Comparison of ENCODE assay signal across 15 cellular contexts in genomic region chr5:169944922-169945675, GRCh38. TPM values are rescaled to one million over a fixed set of nuclear protein-coding genes. Genes with fewer than 3 reads are reported as not detected.
DNase-seq lines count a peak whose midpoint lies in the region; ATAC-seq and TF ChIP-seq lines count a peak whose summit lies in the region.
"Had no signal": no experiment of that assay in that cellular context is flagged by ENCODE, and none has a peak within 500 bp of the region (broad histone marks: within the 10 kb centered on the region; RNA-seq: fewer than 3 reads in every experiment).

No MANE protein-coding gene starts in this region.

- no peak for DNase-seq in H9
- no peak for DNase-seq in naive thymus-derived CD4-positive, alpha-beta T cell
- DNase-seq in germinal center (ENCODE audit: low spot score) = no peak
- DNase-seq in tibial artery = no peak
- no peak for DNase-seq in NCI-H1694 (lab: John Stamatoyannopoulos, UW)
- DNase-seq: gastrocnemius medialis; NCI-H1436 treated with DMSO at 0.1 percent for 48 hours; stimulated activated CD4-positive, alpha-beta T cell treated with anti-CD3 and anti-CD28 coated beads, Interleukin-1b, Interleukin-23, amount 100 ng/mL, for 48 hours had no signal

- no CpG with 5 or more reads among the region's 8 CpGs for WGBS in H9 (ENCODE audit: extremely low coverage, insufficient read length, low lambda C conversion rate)

- H3K9me3 ChIP-seq in H9 (ENCODE audit: control insufficient read depth, low read depth, low read length) (no peaks in the 10 kb centered on the region), tibial artery (no peaks in the 10 kb centered on the region)
- H3K9me3 ChIP-seq in naive thymus-derived CD4-positive, alpha-beta T cell (ENCODE audit: control insufficient read depth in 2 of 3, low read length in 3 of 3) = no peaks in the 10 kb centered on the region
- H3K9me3 ChIP-seq: gastrocnemius medialis, thoracic aorta had no signal

- no peak overlapping the region for H2BK20ac ChIP-seq in H9 (ENCODE audit: low read depth, low read length, poor library complexity, severe bottlenecking)

- no peak overlapping the region for H3K27ac ChIP-seq in H9 (ENCODE audit: insufficient read length, low read depth, low read length)
- peak overlapping the region; percentile 52 for H3K27ac ChIP-seq in angular gyrus (ENCODE audit: low read depth, low read length)
- H3K27ac ChIP-seq in naive thymus-derived CD4-positive, alpha-beta T cell (ENCODE audit: low read depth, low read length) = no peak overlapping the region
- no peak overlapping the region for H3K27ac ChIP-seq in tibial artery
- H3K27ac ChIP-seq: gastrocnemius medialis, RWPE1, thoracic aorta had no signal

- TF ChIP-seq POLR2A in GM18505 (IDR thresholded peaks at IDR 0.05; ENCODE audit: borderline replicate concordance, extremely low read depth, insufficient read depth, insufficient read length) = no peak

- peaks cover 24 to 27% of the 10 kb centered on the region in 2 experiments for H3K4me1 Mint-ChIP-seq in H9
- peaks cover 4 to 13% (median 11%) of the 10 kb centered on the region in 7 donors for H3K4me1 Mint-ChIP-seq in naive thymus-derived CD4-positive, alpha-beta T cell

- peaks cover 0 to 11% (median 0%) of the 10 kb centered on the region in 3 experiments for H3K36me3 ChIP-seq in naive thymus-derived CD4-positive, alpha-beta T cell (ENCODE audit: control insufficient read depth in 2 of 3, insufficient read depth in 3 of 3, low read length in 3 of 3)
- H3K36me3 ChIP-seq in tibial artery = no peaks in the 10 kb centered on the region
- H3K36me3 ChIP-seq: gastrocnemius medialis, thoracic aorta had no signal

- no peaks in the 10 kb centered on the region for H3K27me3 ChIP-seq in H9 (ENCODE audit: insufficient read depth, low read length)
- H3K27me3 ChIP-seq in naive thymus-derived CD4-positive, alpha-beta T cell (ENCODE audit: control insufficient read depth in 2 of 2, insufficient read depth in 2 of 2, low read length in 2 of 2) = no peaks in the 10 kb centered on the region
- H3K27me3 ChIP-seq in tibial artery = no peaks in the 10 kb centered on the region
- H3K27me3 ChIP-seq: gastrocnemius medialis had no signal

- H2BK12ac ChIP-seq in H9 (ENCODE audit: insufficient read length, low read depth, low read length) = no peak overlapping the region

- intact Hi-C loops in naive thymus-derived CD4-positive, alpha-beta T cell (cut with micrococcal nuclease) = no loop called here
- intact Hi-C loops in tibial artery (cut with DNase I; ENCODE audit: low total_unique reads) = no loop called here

- TF ChIP-seq CTCF in H9 (conservative IDR thresholded peaks at IDR 0.05) (no peak), tibial artery (IDR thresholded peaks at IDR 0.05) (no peak)

- no peak overlapping the region for H3K18ac ChIP-seq in H9 (ENCODE audit: insufficient read length, low read depth, low read length)

- POLR2A ChIA-PET in naive thymus-derived CD4-positive, alpha-beta T cell (lab: Charles Lee) = no interaction called here

- H3K23me2 ChIP-seq in H9 (ENCODE audit: insufficient read length, low read depth, low read length, poor library complexity, severe bottlenecking) = no peaks in the 10 kb centered on the region

- H3K4me1 ChIP-seq in H9 (ENCODE audit: insufficient read depth, low read length) (peaks cover 4% of the 10 kb centered on the region; the same call in 1 of the 2 replicates), tibial artery (peaks cover 0 to 4% (median 0%) of the 10 kb centered on the region in 4 donors)
- H3K4me1 ChIP-seq in naive thymus-derived CD4-positive, alpha-beta T cell (ENCODE audit: control insufficient read depth in 2 of 2, insufficient read depth in 2 of 2, low read length in 2 of 2) = no peaks in the 10 kb centered on the region
- H3K4me1 ChIP-seq: gastrocnemius medialis had no signal

- H2BK15ac ChIP-seq in H9 (ENCODE audit: low read depth, low read length) = no peak overlapping the region

- H3T11ph ChIP-seq in H9 (ENCODE audit: low read length) = no peak overlapping the region

- CTCF ChIA-PET in naive thymus-derived CD4-positive, alpha-beta T cell (lab: Charles Lee) = no interaction called here

- H3K79me1 ChIP-seq in H9 (ENCODE audit: insufficient read depth, low read depth, low read length, poor library complexity, severe bottlenecking) = no peaks in the 10 kb centered on the region

- H4K91ac ChIP-seq in H9 (ENCODE audit: insufficient read length, low read depth, low read length) = no peak overlapping the region

- no peak overlapping the region for H2BK120ac ChIP-seq in H9 (ENCODE audit: low read depth, low read length, poor library complexity, severe bottlenecking)

- peaks cover 2 to 4% of the 10 kb centered on the region in 2 experiments; a peak in 4 of 5 replicates for H3K9me3 Mint-ChIP-seq in H9
- H3K9me3 Mint-ChIP-seq in naive thymus-derived CD4-positive, alpha-beta T cell = peaks cover 0 to 3% (median 0%) of the 10 kb centered on the region in 11 donors

- ATAC-seq in GM18505 (IDR thresholded peaks at IDR 0.05; ENCODE audit: unreplicated experiment) (peak; percentile 57), GM21737 (IDR thresholded peaks at IDR 0.05; ENCODE audit: unreplicated experiment) (no peak)
- ATAC-seq in naive thymus-derived CD4-positive, alpha-beta T cell = no peak
- ATAC-seq: gastrocnemius medialis had no signal

- H2AK5ac ChIP-seq in H9 (ENCODE audit: insufficient read length, low read length) = no peak overlapping the region

- no peak overlapping the region for H3K4ac ChIP-seq in H9 (ENCODE audit: low read depth, low read length)

- H3K4me3 Mint-ChIP-seq in H9 = no peak overlapping the region
- H3K4me3 Mint-ChIP-seq in naive thymus-derived CD4-positive, alpha-beta T cell = no peak overlapping the region

- H3K36me3 Mint-ChIP-seq in H9 (ENCODE audit: insufficient read depth in 1 of 3, low read depth in 3 of 3) = no peaks in the 10 kb centered on the region
- peaks cover 12 to 55% (median 27%) of the 10 kb centered on the region in 5 donors for H3K36me3 Mint-ChIP-seq in naive thymus-derived CD4-positive, alpha-beta T cell

- no peaks in the 10 kb centered on the region for H4K20me1 ChIP-seq in H9 (ENCODE audit: control insufficient read depth, insufficient read depth, insufficient read length)

- H3K4me2 ChIP-seq in H9 (ENCODE audit: insufficient read depth, insufficient read length, low read length) = no peak overlapping the region

- H3K27me3 Mint-ChIP-seq in H9 (ENCODE audit: low read depth) = peaks cover 4% of the 10 kb centered on the region
- H3K27me3 Mint-ChIP-seq in naive thymus-derived CD4-positive, alpha-beta T cell = no peaks in the 10 kb centered on the region

- no peak overlapping the region for H2BK5ac ChIP-seq in H9 (ENCODE audit: insufficient read length, low read length)

- no peak overlapping the region for H4K5ac ChIP-seq in H9 (ENCODE audit: insufficient read length, low read depth, low read length)

- H4K8ac ChIP-seq in H9 (replicated peaks; ENCODE audit: insufficient read length, low read depth, low read length) = no peak overlapping the region

- H3K9ac ChIP-seq in H9 (ENCODE audit: extremely low read depth, insufficient read length, low read length) = no peak overlapping the region

- peak overlapping the region in 2 of 3 experiments; percentile 58 to 63; a peak in 1 of 7 replicates for H3K27ac Mint-ChIP-seq in H9
- peak overlapping the region in 5 of 9 donors; percentile 0 to 49 (median 18) for H3K27ac Mint-ChIP-seq in naive thymus-derived CD4-positive, alpha-beta T cell

- no peak overlapping the region for H3K14ac ChIP-seq in H9 (ENCODE audit: insufficient read depth, low read length)

- no peaks in the 10 kb centered on the region for H3K79me2 ChIP-seq in H9 (ENCODE audit: insufficient read depth, low read length)

- no peak overlapping the region for H2AFZ ChIP-seq in H9 (ENCODE audit: low read length)

- no peak overlapping the region for H3K23ac ChIP-seq in H9 (ENCODE audit: insufficient read length, low read depth, low read length)

- H3K56ac ChIP-seq in H9 (ENCODE audit: insufficient read length, low read depth, low read length) = no peak overlapping the region

- H3K4me3 ChIP-seq in naive thymus-derived CD4-positive, alpha-beta T cell (ENCODE audit: low read length) = no peak overlapping the region
- H3K4me3 ChIP-seq in tibial artery = no peak overlapping the region
- H3K4me3 ChIP-seq: gastrocnemius medialis, thoracic aorta had no signal

RNA-seq across cellular contexts. Expression of gene INSYN2B, which starts 35.2 kb away (rescaled TPM):
- total RNA-seq in H9 (2021) = not detected in 2 replicates
- not detected for total RNA-seq in naive thymus-derived CD4-positive, alpha-beta T cell
- under 1 TPM; 0.08 to 0.12 TPM for polyA plus RNA-seq in naive thymus-derived CD4-positive, alpha-beta T cell
- total RNA-seq: mononuclear cell had no signal
- polyA plus RNA-seq: aorta had no signal
